ENCODE assay signal across 12 cellular contexts in genomic region chr1:116807394-116807793, GRCh38. TPM values are rescaled to one million over a fixed set of nuclear protein-coding genes. Genes with fewer than 3 reads are reported as not detected.
A peak's percentile ranks its signal among the peaks of the same experiment; 100 is the strongest.
DNase-seq lines count a peak whose midpoint lies in the region; ATAC-seq and TF ChIP-seq lines count a peak whose summit lies in the region.
"Had no signal": no experiment of that assay in that cellular context is flagged by ENCODE, and none has a peak within 500 bp of the region (broad histone marks: within the 10 kb centered on the region; RNA-seq: fewer than 3 reads in every experiment).

No MANE protein-coding gene starts in this region.

- peak overlapping the region; percentile 93 for H3K27ac Mint-ChIP-seq in activated T-cell treated with anti-CD3 and anti-CD28 coated beads, Interleukin-2, amount 50 U/mL, for 24 hours
- H3K27ac Mint-ChIP-seq in progenitor cell of endocrine pancreas = no peak overlapping the region

- H3K4me1 ChIP-seq in upper lobe of right lung = no peaks in the 10 kb centered on the region
- H3K4me1 ChIP-seq: testis had no signal

- no peaks in the 10 kb centered on the region for H3K36me3 ChIP-seq in upper lobe of right lung

- peak; percentile 28 for DNase-seq in activated T-cell treated with anti-CD3 and anti-CD28 coated beads, Interleukin-2, amount 50 U/mL, for 1 hour
- no peak for DNase-seq in activated T-cell treated with anti-CD3 and anti-CD28 coated beads for 4 hours
- DNase-seq in activated T-cell treated with anti-CD3 and anti-CD28 coated beads, Interleukin-2, amount 50 U/mL, for 24 hours = no peak
- DNase-seq in epithelial cell of prostate (ENCODE audit: low read depth, low spot score) = no peak
- DNase-seq in upper lobe of right lung = no peak
- DNase-seq in progenitor cell of endocrine pancreas (ENCODE audit: low spot score, unreplicated experiment) = no peak
- no peak for DNase-seq in T-helper 9 cell
- DNase-seq: testis had no signal

- peaks cover 49% of the 10 kb centered on the region for H3K36me3 Mint-ChIP-seq in activated T-cell treated with anti-CD3 and anti-CD28 coated beads, Interleukin-2, amount 50 U/mL, for 24 hours (ENCODE audit: low read depth)
- H3K36me3 Mint-ChIP-seq in progenitor cell of endocrine pancreas (ENCODE audit: insufficient read depth) = no peaks in the 10 kb centered on the region

- TF ChIP-seq CTCF in upper lobe of right lung (IDR thresholded peaks at IDR 0.05) = no peak
- no peak for TF ChIP-seq CTCF in progenitor cell of endocrine pancreas (IDR thresholded peaks at IDR 0.05; ENCODE audit: unreplicated experiment)

- H3K4me1 Mint-ChIP-seq in activated T-cell treated with anti-CD3 and anti-CD28 coated beads, Interleukin-2, amount 50 U/mL, for 24 hours (ENCODE audit: low read depth) = peaks cover 87% of the 10 kb centered on the region
- H3K4me1 Mint-ChIP-seq in progenitor cell of endocrine pancreas (ENCODE audit: low read depth) = peaks cover 5% of the 10 kb centered on the region

- H3K27me3 ChIP-seq in upper lobe of right lung = no peaks in the 10 kb centered on the region
- H3K27me3 ChIP-seq: testis had no signal

- intact Hi-C loops in upper lobe of right lung (cut with DNase I) = no loop called here

- H3K27me3 Mint-ChIP-seq in activated T-cell treated with anti-CD3 and anti-CD28 coated beads, Interleukin-2, amount 50 U/mL, for 24 hours = no peaks in the 10 kb centered on the region
- H3K27me3 Mint-ChIP-seq in progenitor cell of endocrine pancreas = peaks cover 8% of the 10 kb centered on the region

- H3K27ac ChIP-seq in epithelial cell of prostate (peak overlapping the region; percentile 68), upper lobe of right lung (peak overlapping the region; percentile 24)
- H3K27ac ChIP-seq: testis had no signal

- no peak for ATAC-seq in upper lobe of right lung
- ATAC-seq in GM19467 (IDR thresholded peaks at IDR 0.05; ENCODE audit: unreplicated experiment) = no peak

- H3K4me3 Mint-ChIP-seq in activated T-cell treated with anti-CD3 and anti-CD28 coated beads, Interleukin-2, amount 50 U/mL, for 24 hours = peak overlapping the region; percentile 86
- no peak overlapping the region for H3K4me3 Mint-ChIP-seq in progenitor cell of endocrine pancreas (ENCODE audit: low read depth)

- H3K4me3 ChIP-seq in upper lobe of right lung = no peak overlapping the region
- H3K4me3 ChIP-seq: smooth muscle cell, testis had no signal

- no peaks in the 10 kb centered on the region for H3K9me3 ChIP-seq in upper lobe of right lung
- H3K9me3 ChIP-seq: testis had no signal

- peaks cover 6% of the 10 kb centered on the region for H3K9me3 Mint-ChIP-seq in activated T-cell treated with anti-CD3 and anti-CD28 coated beads, Interleukin-2, amount 50 U/mL, for 24 hours
- peaks cover 7% of the 10 kb centered on the region for H3K9me3 Mint-ChIP-seq in progenitor cell of endocrine pancreas (ENCODE audit: low read depth)

RNA-seq across cellular contexts. Expression of gene CD2, which starts 53.2 kb away (rescaled TPM):
- total RNA-seq in upper lobe of right lung = 11.4 TPM
- total RNA-seq in progenitor cell of endocrine pancreas = not detected in 2 replicates
- total RNA-seq: dermis microvascular lymphatic vessel endothelial cell, lung microvascular endothelial cell, smooth muscle cell had no signal

Comparison
In these comparisons a context has a peak if more than half of its experiments do, and no peak if none do; other contexts are left out.
1. RNA of gene CD2, which starts 53.2 kb away (total RNA-seq): 11.4 TPM in upper lobe of right lung (single experiment); not detected in progenitor cell of endocrine pancreas; every median in the first group is over 10 times any median in the second.